ENCODE assay signal across 17 cellular contexts in the genomic region with DNA sequence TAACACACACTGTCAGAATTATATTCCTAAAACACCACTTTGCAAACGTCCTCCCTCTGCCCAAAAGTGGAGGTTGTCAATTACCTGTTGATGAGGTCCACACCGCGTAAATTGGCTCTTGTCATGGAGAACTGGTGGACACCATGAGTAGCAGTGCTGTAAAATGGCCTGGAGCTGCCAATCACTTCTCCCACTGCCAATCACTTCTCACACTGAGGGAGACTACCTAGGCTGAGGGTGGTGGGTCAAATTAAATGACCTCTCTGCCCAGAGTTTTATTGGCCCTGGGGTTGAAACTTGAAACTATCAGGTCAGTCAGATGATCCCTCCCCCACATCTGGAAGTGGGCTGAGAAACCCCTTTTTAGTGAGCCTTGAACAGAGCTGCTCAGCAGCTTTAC.
"Had no signal": no experiment of that assay in that cellular context is flagged by ENCODE, and none has a peak within 500 bp of the region (broad histone marks: within the 10 kb centered on the region; RNA-seq: fewer than 3 reads in every experiment).

No MANE protein-coding gene starts in this region.

- DNase-seq: activated CD4-positive, alpha-beta T cell treated with anti-CD3 and anti-CD28 coated beads for 1 hour; activated CD4-positive, alpha-beta T cell treated with anti-CD3 and anti-CD28 coated beads, Interleukin-2, amount 50 U/mL, for 4 hours; activated naive CD4-positive, alpha-beta T cell treated with anti-CD3 and anti-CD28 coated beads for 36 hours; activated naive CD8-positive, alpha-beta T cell treated with anti-CD3 and anti-CD28 coated beads, Interleukin-2, amount 50 U/mL, for 24 hours; aorta; dermis blood vessel endothelial cell; effector memory CD8-positive, alpha-beta T cell; heart right ventricle; stimulated activated CD4-positive, alpha-beta T cell treated with anti-CD3 and anti-CD28 coated beads, Interleukin-15, amount 100 ng/mL, for 24 hours; stimulated activated CD4-positive, alpha-beta T cell treated with anti-CD3 and anti-CD28 coated beads, Interleukin-4, amount 100 ng/mL, for 1 hour; stimulated activated naive CD4-positive, alpha-beta T cell treated with Interleukin-2 at 50 U/mL for 16 hours; substantia nigra; T-helper 9 cell; transverse colon had no signal

- H3K36me3 ChIP-seq: gastroesophageal sphincter, heart right ventricle, transverse colon had no signal

- H3K27me3 ChIP-seq: gastroesophageal sphincter, heart right ventricle, transverse colon had no signal

- H3K9me3 ChIP-seq: gastroesophageal sphincter, heart right ventricle, transverse colon had no signal

- ATAC-seq: activated naive CD8-positive, alpha-beta T cell treated with anti-CD3 and anti-CD28 coated beads, Interleukin-2, amount 50 U/mL, for 24 hours; activated T-helper 17 cell treated with anti-CD3 and anti-CD28 coated beads, Interleukin-2, amount 50 U/mL, for 72 hours; effector memory CD8-positive, alpha-beta T cell; gastroesophageal sphincter; heart right ventricle; natural killer cell treated with Interleukin-12 subunit alpha and Interleukin-12 subunit beta and Interleukin-15 and Interleukin-18, amount 100 ng/mL, for 72 hours had no signal

- H3K4me3 ChIP-seq: gastroesophageal sphincter, heart right ventricle, transverse colon had no signal

- H3K27ac ChIP-seq: gastroesophageal sphincter, heart right ventricle had no signal
